8 cellular contexts compared by ENCODE assay signal in genomic region chr6:33692760-33693158, GRCh38. TPM values are rescaled to one million over a fixed set of nuclear protein-coding genes. Genes with fewer than 3 reads are reported as not detected.
DNase-seq lines count a peak whose midpoint lies in the region; ATAC-seq and TF ChIP-seq lines count a peak whose summit lies in the region.

No MANE protein-coding gene starts in this region.

- H3K27me3 Mint-ChIP-seq in stimulated activated naive B cell treated with anti-CD40 and anti-IgM and Interleukin-4, amounts not matched to agents 10 μg/mL and 1 μg/mL and 100 μg/mL, for 72 hours, result no peaks in the 10 kb centered on the region

- TF ChIP-seq CTCF in left ventricle myocardium inferior (IDR thresholded peaks at IDR 0.05; ENCODE audit: borderline replicate concordance), result no peak

- H3K27ac Mint-ChIP-seq in stimulated activated naive B cell treated with anti-CD40 and anti-IgM and Interleukin-4, amounts not matched to agents 10 μg/mL and 1 μg/mL and 100 μg/mL, for 72 hours, result peak overlapping the region; percentile 87

- H3K4me1 ChIP-seq in left ventricle myocardium inferior, result peaks cover 77% of the 10 kb centered on the region

- peak overlapping the region; percentile 42 to 55 for H3K4me3 Mint-ChIP-seq in stimulated activated naive B cell treated with anti-CD40 and anti-IgM and Interleukin-4, amounts not matched to agents 10 μg/mL and 1 μg/mL and 100 μg/mL, for 72 hours

- H3K9me3 Mint-ChIP-seq in stimulated activated naive B cell treated with anti-CD40 and anti-IgM and Interleukin-4, amounts not matched to agents 10 μg/mL and 1 μg/mL and 100 μg/mL, for 72 hours, result no peaks in the 10 kb centered on the region

- DNase-seq in activated CD8-positive, alpha-beta memory T cell treated with anti-CD3 and anti-CD28 coated beads, Interleukin-2, amount 50 U/mL, for 4 hours, result peak; percentile 53
- no peak for DNase-seq in left ventricle myocardium inferior
- DNase-seq in stimulated activated naive B cell treated with anti-CD40 and anti-IgM and Interleukin-4, amounts not matched to agents 10 μg/mL and 1 μg/mL and 100 μg/mL, for 72 hours, result peak; percentile 74
- no peak for DNase-seq in glomerular visceral epithelial cell (ENCODE audit: extremely low spot score)
- DNase-seq in HPDE6-E6E7 (ENCODE audit: extremely low spot score), result no peak

- peaks cover 48 to 57% of the 10 kb centered on the region in 2 donors for H3K4me1 Mint-ChIP-seq in stimulated activated naive B cell treated with anti-CD40 and anti-IgM and Interleukin-4, amounts not matched to agents 10 μg/mL and 1 μg/mL and 100 μg/mL, for 72 hours

- peaks cover 23% of the 10 kb centered on the region for H3K36me3 ChIP-seq in left ventricle myocardium inferior

- no peaks in the 10 kb centered on the region for H3K27me3 ChIP-seq in left ventricle myocardium inferior (ENCODE audit: low read depth)

- H3K4me3 ChIP-seq in left ventricle myocardium inferior, result peak overlapping the region; percentile 38

- peaks cover 47 to 79% of the 10 kb centered on the region in 2 donors for H3K36me3 Mint-ChIP-seq in stimulated activated naive B cell treated with anti-CD40 and anti-IgM and Interleukin-4, amounts not matched to agents 10 μg/mL and 1 μg/mL and 100 μg/mL, for 72 hours

- H3K9me3 ChIP-seq in left ventricle myocardium inferior (replicated peaks), result no peaks in the 10 kb centered on the region

- intact Hi-C loops in left ventricle myocardium inferior (cut with micrococcal nuclease), result no loop called here

- peak; percentile 46 for ATAC-seq in HG03175 (IDR thresholded peaks at IDR 0.05; ENCODE audit: unreplicated experiment)
- ATAC-seq in stimulated activated naive B cell treated with anti-CD40 and anti-IgM and Interleukin-4, amounts not matched to agents 10 μg/mL and 1 μg/mL and 100 μg/mL, for 72 hours (replicated peaks), result peak; percentile 84 to 86
- no peak for ATAC-seq in HG03378 (IDR thresholded peaks at IDR 0.05; ENCODE audit: unreplicated experiment)
- no peak for ATAC-seq in HG02870 (IDR thresholded peaks at IDR 0.05; ENCODE audit: unreplicated experiment)

- peak overlapping the region; percentile 90 for H3K27ac ChIP-seq in left ventricle myocardium inferior (replicated peaks)

RNA-seq across cellular contexts. Expression of gene UQCC2, which starts 18.7 kb away (rescaled TPM):
- total RNA-seq in left ventricle myocardium inferior, result 199 TPM

RNA-seq across cellular contexts. Expression of gene IP6K3, which starts 53.9 kb away (rescaled TPM):
- total RNA-seq in left ventricle myocardium inferior, result 42.0 TPM

Comparison
In these comparisons a context has a peak if more than half of its experiments do, and no peak if none do; other contexts are left out.
1. ATAC-seq: peak in HG03175 (single experiment) and stimulated activated naive B cell treated with anti-CD40 and anti-IgM and Interleukin-4, amounts not matched to agents 10 μg/mL and 1 μg/mL and 100 μg/mL, for 72 hours (2 of 2); none in HG03378 (single experiment) and HG02870 (single experiment).
2. DNase-seq: peak in activated CD8-positive, alpha-beta memory T cell treated with anti-CD3 and anti-CD28 coated beads, Interleukin-2, amount 50 U/mL, for 4 hours (single experiment) and stimulated activated naive B cell treated with anti-CD40 and anti-IgM and Interleukin-4, amounts not matched to agents 10 μg/mL and 1 μg/mL and 100 μg/mL, for 72 hours (single experiment); none in left ventricle myocardium inferior (single experiment), glomerular visceral epithelial cell (single experiment) and HPDE6-E6E7 (single experiment).